Comparison of ENCODE assay signal across 10 cellular contexts in the genomic region with DNA sequence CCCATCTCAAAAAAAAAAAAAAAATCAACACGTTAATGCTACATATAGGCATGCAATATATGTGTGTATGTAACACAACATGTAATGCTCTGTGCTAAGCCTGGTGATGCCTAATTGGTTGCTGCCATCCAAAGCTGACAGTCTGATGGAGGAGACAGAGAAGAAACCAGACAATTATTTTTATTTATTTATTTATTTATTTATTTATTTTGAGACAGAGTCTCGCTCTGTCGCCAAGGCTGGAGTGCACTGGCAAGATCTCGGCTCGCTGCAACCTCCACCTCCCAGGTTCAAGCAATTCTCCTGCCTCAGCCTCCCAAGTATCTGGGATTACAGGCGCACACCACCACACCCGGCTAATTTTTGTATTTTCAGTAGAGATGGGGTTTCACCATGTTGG. TPM values are rescaled to one million over a fixed set of nuclear protein-coding genes. Genes with fewer than 3 reads are reported as not detected.
DNase-seq lines count a peak whose midpoint lies in the region; ATAC-seq and TF ChIP-seq lines count a peak whose summit lies in the region.
"Not testable (repeated sequence)": the region's sequence is repeated elsewhere in the genome, so short reads cannot be mapped to it uniquely, and the experiment has no call there.
"Had no signal": no experiment of that assay in that cellular context is flagged by ENCODE, and none has a peak within 500 bp of the region (broad histone marks: within the 10 kb centered on the region; RNA-seq: fewer than 3 reads in every experiment).

No MANE protein-coding gene starts in this region.

- TF ChIP-seq POLR2A in Peyer's patch (IDR thresholded peaks at IDR 0.05); adrenal gland (IDR thresholded peaks at IDR 0.05); upper lobe of left lung (IDR thresholded peaks at IDR 0.05): not testable (repeated sequence)

- DNase-seq in CD8-positive, alpha-beta memory T cell; Peyer's patch; activated CD8-positive, alpha-beta memory T cell treated with anti-CD3 and anti-CD28 coated beads, Interleukin-2, amount 10 ng/mL, durations not matched to agents 7 days and 5 days; adrenal gland; heart right ventricle; memory B cell (ENCODE audit: low spot score in 2 of 2); upper lobe of left lung: not testable (repeated sequence)

- peaks cover 16 to 24% (median 22%) of the 10 kb centered on the region in 3 donors for H3K4me1 Mint-ChIP-seq in CD8-positive, alpha-beta memory T cell
- H3K4me1 Mint-ChIP-seq in activated CD8-positive, alpha-beta memory T cell treated with anti-CD3 and anti-CD28 coated beads, Interleukin-2, amount 10 ng/mL, durations not matched to agents 7 days and 5 days: peaks cover 34% of the 10 kb centered on the region
- H3K4me1 Mint-ChIP-seq in memory B cell: peaks cover 20% of the 10 kb centered on the region

- POLR2A ChIA-PET in CD8-positive, alpha-beta memory T cell (lab: Charles Lee): interaction anchor here (0.5 to 1.0 kb wide), 4 partner anchors 15 to 668 kb away, joined by 3 to 4 read pairs (median 3); no protein-coding TSS in a partner anchor

- H3K36me3 Mint-ChIP-seq in CD8-positive, alpha-beta memory T cell; activated CD8-positive, alpha-beta memory T cell treated with anti-CD3 and anti-CD28 coated beads, Interleukin-2, amount 10 ng/mL, durations not matched to agents 7 days and 5 days; memory B cell: not testable (repeated sequence)

- H3K9me3 Mint-ChIP-seq in CD8-positive, alpha-beta memory T cell; activated CD8-positive, alpha-beta memory T cell treated with anti-CD3 and anti-CD28 coated beads, Interleukin-2, amount 10 ng/mL, durations not matched to agents 7 days and 5 days (ENCODE audit: low read depth); memory B cell: not testable (repeated sequence)

- not testable (repeated sequence) for H3K36me3 ChIP-seq in CD8-positive, alpha-beta memory T cell (ENCODE audit: insufficient read depth, low read length); Peyer's patch; adrenal gland (replicated peaks in 1 of 2); heart right ventricle; skeletal muscle tissue (ENCODE audit: control insufficient read depth in 3 of 3, insufficient read depth in 3 of 3, low read length in 3 of 3); upper lobe of left lung

- 87 to 98% (median 91%) methylated on average over 7 of the region's 7 CpGs for WGBS in adrenal gland, 4 donors
- 92 to 95% methylated on average over 7 of the region's 7 CpGs for WGBS in heart right ventricle, 2 donors
- 94 to 95% methylated on average over 7 of the region's 7 CpGs for WGBS in upper lobe of left lung, 2 donors

- ATAC-seq in activated CD8-positive, alpha-beta memory T cell treated with anti-CD3 and anti-CD28 coated beads, Interleukin-2, amount 10 ng/mL, durations not matched to agents 7 days and 5 days; heart right ventricle; memory B cell (ENCODE audit: low read depth); upper lobe of left lung (ENCODE audit: low FRiP score in 2 of 2): not testable (repeated sequence)

- H3K4me1 ChIP-seq in CD8-positive, alpha-beta memory T cell (ENCODE audit: insufficient read depth, low read length): peaks cover 21% of the 10 kb centered on the region
- not testable (repeated sequence) for H3K4me1 ChIP-seq in Peyer's patch
- H3K4me1 ChIP-seq in adrenal gland (replicated peaks in 1 of 2): peaks cover 0 to 17% of the 10 kb centered on the region in 2 donors
- H3K4me1 ChIP-seq in heart right ventricle: peaks cover 6 to 50% (median 42%) of the 10 kb centered on the region in 9 donors
- H3K4me1 ChIP-seq in skeletal muscle tissue (ENCODE audit: control insufficient read depth in 3 of 3, insufficient read depth in 3 of 3, low read length in 3 of 3): peaks cover 6 to 10% (median 9%) of the 10 kb centered on the region in 3 donors
- peaks cover 24 to 59% (median 32%) of the 10 kb centered on the region in 4 donors for H3K4me1 ChIP-seq in upper lobe of left lung

- H3K4me3 Mint-ChIP-seq in CD8-positive, alpha-beta memory T cell: peak overlapping the region in 6 of 7 donors; percentile 19 to 94 (median 89)
- peak overlapping the region; percentile 75 for H3K4me3 Mint-ChIP-seq in activated CD8-positive, alpha-beta memory T cell treated with anti-CD3 and anti-CD28 coated beads, Interleukin-2, amount 10 ng/mL, durations not matched to agents 7 days and 5 days
- H3K4me3 Mint-ChIP-seq in memory B cell: not testable (repeated sequence)

- TF ChIP-seq EP300 in upper lobe of left lung (IDR thresholded peaks at IDR 0.05): not testable (repeated sequence)

- H3K27ac ChIP-seq in CD8-positive, alpha-beta memory T cell (ENCODE audit: low read depth, low read length): peak overlapping the region; percentile 72
- peak overlapping the region; percentile 81 to 89 (median 84) for H3K27ac ChIP-seq in Peyer's patch
- peak overlapping the region in 4 of 5 donors; percentile 26 to 91 (median 66) for H3K27ac ChIP-seq in adrenal gland
- peak overlapping the region in 9 of 10 donors; percentile 46 to 89 (median 83) for H3K27ac ChIP-seq in heart right ventricle
- peak overlapping the region; percentile 61 for H3K27ac ChIP-seq in skeletal muscle tissue (ENCODE audit: low read depth, low read length)
- H3K27ac ChIP-seq in upper lobe of left lung: peak overlapping the region; percentile 70 to 83 (median 78)

- intact Hi-C loops in adrenal gland (cut with DNase I): not testable (repeated sequence)
- intact Hi-C loops in heart right ventricle (cut with DNase I): loop anchor here in 2 of 10 donors (5.0 to 10.0 kb wide), 2 partner anchors 43 to 121 kb away; a partner anchor contains a TSS

- not testable (repeated sequence) for H3K9me3 ChIP-seq in CD8-positive, alpha-beta memory T cell (ENCODE audit: low read length); Peyer's patch; adrenal gland (replicated peaks in 1 of 3); heart right ventricle; skeletal muscle tissue (ENCODE audit: control insufficient read depth in 3 of 3, low read length in 3 of 3); upper lobe of left lung

- peak overlapping the region; percentile 93 to 100 (median 100) for H3K27ac Mint-ChIP-seq in CD8-positive, alpha-beta memory T cell
- peak overlapping the region; percentile 92 for H3K27ac Mint-ChIP-seq in activated CD8-positive, alpha-beta memory T cell treated with anti-CD3 and anti-CD28 coated beads, Interleukin-2, amount 10 ng/mL, durations not matched to agents 7 days and 5 days
- H3K27ac Mint-ChIP-seq in memory B cell: peak overlapping the region; percentile 94

- TF ChIP-seq CTCF in Peyer's patch (IDR thresholded peaks at IDR 0.05); adrenal gland (IDR thresholded peaks at IDR 0.05); heart right ventricle (IDR thresholded peaks at IDR 0.05); upper lobe of left lung (IDR thresholded peaks at IDR 0.05): not testable (repeated sequence)

- CTCF ChIA-PET in CD8-positive, alpha-beta memory T cell (lab: Charles Lee): interaction anchor here (1.4 to 5.8 kb wide), 4 partner anchors 10 to 103 kb away, joined by 3 to 31 read pairs (median 10); no protein-coding TSS in a partner anchor
- CTCF ChIA-PET in activated CD8-positive, alpha-beta memory T cell treated with anti-CD3 and anti-CD28 coated beads, Interleukin-2, amount 10 ng/mL, durations not matched to agents 7 days and 5 days (lab: Charles Lee): interaction anchor here (1.0 to 4.0 kb wide), 6 partner anchors 8 to 139 kb away, joined by 3 to 53 read pairs (median 5); a partner anchor contains a TSS

- H3K9ac ChIP-seq in skeletal muscle tissue (ENCODE audit: low read depth in 1 of 3, low read length in 3 of 3): not testable (repeated sequence)

- not testable (repeated sequence) for H3K4me3 ChIP-seq in CD8-positive, alpha-beta memory T cell (ENCODE audit: low read length); Peyer's patch; adrenal gland; heart right ventricle; skeletal muscle tissue (ENCODE audit: low read length in 3 of 3); upper lobe of left lung

- H3K27me3 Mint-ChIP-seq in CD8-positive, alpha-beta memory T cell; activated CD8-positive, alpha-beta memory T cell treated with anti-CD3 and anti-CD28 coated beads, Interleukin-2, amount 10 ng/mL, durations not matched to agents 7 days and 5 days; memory B cell: not testable (repeated sequence)

- not testable (repeated sequence) for H3K27me3 ChIP-seq in CD8-positive, alpha-beta memory T cell (ENCODE audit: insufficient read depth, low read length, poor library complexity, severe bottlenecking); Peyer's patch; adrenal gland; heart right ventricle; upper lobe of left lung
- peaks cover 2 to 14% (median 2%) of the 10 kb centered on the region in 3 donors for H3K27me3 ChIP-seq in skeletal muscle tissue (ENCODE audit: control insufficient read depth in 3 of 3, insufficient read depth in 3 of 3, low read length in 3 of 3)

RNA-seq across cellular contexts. Expression of a gene that starts 4.3 kb away (rescaled TPM):
- total RNA-seq in CD8-positive, alpha-beta memory T cell: 10 to 100 TPM; 18.4 to 19.9 TPM
- polyA plus RNA-seq in CD8-positive, alpha-beta memory T cell: 2.2 TPM
- total RNA-seq in Peyer's patch (1 to 10 TPM; 2.8 to 4.8 (median 3.1) TPM), adrenal gland (1 to 10 TPM; 2.1 to 9.5 (median 6.6) TPM), heart right ventricle (10 to 100 TPM in 1 of 10 donors, 1 to 10 TPM in 9; 1.8 to 12.2 (median 3.3) TPM), skeletal muscle tissue (9.9 TPM), upper lobe of left lung (10 to 100 TPM in 4 of 6 donors, 1 to 10 TPM in 2; 9.1 to 30.0 (median 16.0) TPM)
- 1 to 10 TPM; 6.1 to 8.5 TPM for total RNA-seq in activated CD8-positive, alpha-beta memory T cell treated with anti-CD3 and anti-CD28 coated beads, Interleukin-2, amount 10 ng/mL, durations not matched to agents 7 days and 5 days
- polyA plus RNA-seq in adrenal gland (1 to 10 TPM; 1.6 to 3.5 (median 3.1) TPM), heart right ventricle (1 to 10 TPM; 1.8 to 4.8 TPM)

RNA-seq across cellular contexts. Expression of a gene that starts 16.6 kb away (rescaled TPM):
- total RNA-seq in CD8-positive, alpha-beta memory T cell: 100 to 1,000 TPM; 149 to 152 TPM
- 42.8 TPM for polyA plus RNA-seq in CD8-positive, alpha-beta memory T cell
- total RNA-seq in Peyer's patch: 10 to 100 TPM; 43.8 to 49.6 (median 45.3) TPM
- total RNA-seq in activated CD8-positive, alpha-beta memory T cell treated with anti-CD3 and anti-CD28 coated beads, Interleukin-2, amount 10 ng/mL, durations not matched to agents 7 days and 5 days: 100 to 1,000 TPM in 1 of 2 experiments, 10 to 100 TPM in 1; 85.4 to 112 TPM
- 100 to 1,000 TPM in 1 of 8 donors, 10 to 100 TPM in 7; 43.7 to 123 (median 86.0) TPM for total RNA-seq in adrenal gland
- polyA plus RNA-seq in adrenal gland: 10 to 100 TPM; 33.4 to 56.4 (median 43.8) TPM
- 10 to 100 TPM; 53.2 to 94.3 (median 69.0) TPM for total RNA-seq in heart right ventricle
- 100 to 1,000 TPM in 1 of 2 donors, 10 to 100 TPM in 1; 29.0 to 101 TPM for polyA plus RNA-seq in heart right ventricle
- 7.8 TPM for total RNA-seq in skeletal muscle tissue
- 10 to 100 TPM; 23.0 to 70.8 (median 45.0) TPM for total RNA-seq in upper lobe of left lung

RNA-seq across cellular contexts. Expression of a gene that starts 35.5 kb away (rescaled TPM):
- 10 to 100 TPM; 65.8 to 66.8 TPM for total RNA-seq in CD8-positive, alpha-beta memory T cell
- 13.1 TPM for polyA plus RNA-seq in CD8-positive, alpha-beta memory T cell
- total RNA-seq in Peyer's patch (10 to 100 TPM in 2 of 4 donors, 1 to 10 TPM in 2; 2.6 to 62.7 (median 12.7) TPM), adrenal gland (10 to 100 TPM; 12.2 to 90.4 (median 34.4) TPM), heart right ventricle (10 to 100 TPM in 3 of 10 donors, 1 to 10 TPM in 7; 3.6 to 66.6 (median 9.3) TPM), skeletal muscle tissue (6.8 TPM), upper lobe of left lung (100 to 1,000 TPM; 190 to 791 (median 356) TPM)
- 10 to 100 TPM; 17.7 to 31.5 TPM for total RNA-seq in activated CD8-positive, alpha-beta memory T cell treated with anti-CD3 and anti-CD28 coated beads, Interleukin-2, amount 10 ng/mL, durations not matched to agents 7 days and 5 days
- polyA plus RNA-seq in adrenal gland (10 to 100 TPM in 2 of 3 donors, 1 to 10 TPM in 1; 8.8 to 27.6 (median 13.5) TPM), heart right ventricle (10 to 100 TPM in 1 of 2 donors, 1 to 10 TPM in 1; 6.9 to 12.1 TPM)

RNA-seq across cellular contexts. Expression of a gene that starts 40.7 kb away (rescaled TPM):
- 100 to 1,000 TPM; 307 to 325 TPM for total RNA-seq in CD8-positive, alpha-beta memory T cell
- 142 TPM for polyA plus RNA-seq in CD8-positive, alpha-beta memory T cell
- total RNA-seq in Peyer's patch (100 to 1,000 TPM in 1 of 4 donors, 10 to 100 TPM in 3; 22.1 to 195 (median 41.5) TPM), adrenal gland (10 to 100 TPM; 23.6 to 48.2 (median 35.2) TPM), heart right ventricle (10 to 100 TPM; 11.8 to 36.4 (median 21.6) TPM), skeletal muscle tissue (25.6 TPM), upper lobe of left lung (100 to 1,000 TPM in 1 of 6 donors, 10 to 100 TPM in 5; 54.0 to 166 (median 63.9) TPM)
- 100 to 1,000 TPM; 433 to 500 TPM for total RNA-seq in activated CD8-positive, alpha-beta memory T cell treated with anti-CD3 and anti-CD28 coated beads, Interleukin-2, amount 10 ng/mL, durations not matched to agents 7 days and 5 days
- polyA plus RNA-seq in adrenal gland (10 to 100 TPM; 35.5 to 49.7 (median 44.0) TPM), heart right ventricle (10 to 100 TPM; 20.9 to 34.7 TPM)

RNA-seq across cellular contexts. Expression of a gene that starts 51.3 kb away (rescaled TPM):
- under 1 TPM; 0.15 to 0.33 TPM for total RNA-seq in CD8-positive, alpha-beta memory T cell
- 0.95 TPM for polyA plus RNA-seq in CD8-positive, alpha-beta memory T cell
- total RNA-seq in Peyer's patch: not detected
- under 1 TPM; 0.89 to 0.99 TPM for total RNA-seq in activated CD8-positive, alpha-beta memory T cell treated with anti-CD3 and anti-CD28 coated beads, Interleukin-2, amount 10 ng/mL, durations not matched to agents 7 days and 5 days
- total RNA-seq in adrenal gland: 1 to 10 TPM in 1 of 8 donors, under 1 TPM in 4, not detected in 3; 0.39 to 1.0 (median 0.53) TPM
- under 1 TPM in 2 of 3 donors, not detected in 1; 0.34 to 0.48 TPM for polyA plus RNA-seq in adrenal gland
- under 1 TPM in 9 of 10 donors, not detected in 1; 0.17 to 0.83 (median 0.48) TPM for total RNA-seq in heart right ventricle
- under 1 TPM; 0.59 to 0.73 TPM for polyA plus RNA-seq in heart right ventricle
- 2.6 TPM for total RNA-seq in skeletal muscle tissue
- 10 to 100 TPM in 5 of 6 donors, 1 to 10 TPM in 1; 6.3 to 24.3 (median 12.0) TPM for total RNA-seq in upper lobe of left lung
- total RNA-seq: M059J, vagina had no signal
